In genomic region chr15:100113351-100114075, GRCh38 we compare ENCODE assay signal across 12 cellular contexts.
DNase-seq lines count a peak whose midpoint lies in the region; ATAC-seq and TF ChIP-seq lines count a peak whose summit lies in the region.
"Had no signal": no experiment of that assay in that cellular context is flagged by ENCODE, and none has a peak within 500 bp of the region (broad histone marks: within the 10 kb centered on the region; RNA-seq: fewer than 3 reads in every experiment).

No MANE protein-coding gene starts in this region.

- DNase-seq in Right ventricle myocardium superior: peak; percentile 67
- DNase-seq in nucleus accumbens (lab: John Stamatoyannopoulos, UW): peak in 40 of 56 donors; percentile 5 to 77 (median 31)
- DNase-seq in transverse colon: no peak
- no peak for DNase-seq in NCI-H2029 (lab: John Stamatoyannopoulos, UW)
- DNase-seq: activated CD4-positive, alpha-beta T cell treated with anti-CD3 and anti-CD28 coated beads, Interleukin-2, amount 50 U/mL, for 48 hours; Caco-2; effector memory CD8-positive, alpha-beta T cell; H7; NCI-H2029 treated with DMSO at 0.1 percent for 48 hours had no signal

- no peaks in the 10 kb centered on the region for H3K27me3 ChIP-seq in transverse colon

- 70% methylated on average over 16 of the region's 16 CpGs; no CpG with 5 or more reads in 1 of the 2 donors for WGBS in transverse colon (ENCODE audit: low coverage in 1 of 2), 2 donors

- H3K27ac ChIP-seq in angular gyrus (ENCODE audit: low read depth, low read length): peak overlapping the region; percentile 63
- peak overlapping the region; percentile 39 to 74 (median 50) for H3K27ac ChIP-seq in transverse colon

- no peaks in the 10 kb centered on the region for H3K9me3 ChIP-seq in transverse colon
- H3K9me3 ChIP-seq: Caco-2 had no signal

- TF ChIP-seq CTCF in transverse colon (IDR thresholded peaks at IDR 0.05): no peak

- TF ChIP-seq EP300 in transverse colon (IDR thresholded peaks at IDR 0.05; ENCODE audit: low read depth): no peak

- intact Hi-C loops in Right ventricle myocardium superior (cut with DNase I) (loop anchor here (10.0 kb wide), 1 partner anchor 221 kb away; no protein-coding TSS in a partner anchor), transverse colon (cut with DNase I; ENCODE audit: low total_unique reads) (no loop called here)

- in situ Hi-C loops in transverse colon (cut with MboI; ENCODE audit: low pct_ligation_motif_present in 1 of 4, low pct_unique_long_range_greater_than_20kb in 1 of 4, low sequenced_read_pairs in 3 of 4): no loop called here

- peaks cover 5 to 32% (median 13%) of the 10 kb centered on the region in 4 donors for H3K4me1 ChIP-seq in transverse colon
- H3K4me1 ChIP-seq: Caco-2 had no signal

- ATAC-seq in Right ventricle myocardium superior (ENCODE audit: poor library complexity): peak; percentile 36
- no peak for ATAC-seq in GM19467 (IDR thresholded peaks at IDR 0.05; ENCODE audit: unreplicated experiment)
- no peak for ATAC-seq in GM19023 (IDR thresholded peaks at IDR 0.05; ENCODE audit: unreplicated experiment)
- ATAC-seq: effector memory CD8-positive, alpha-beta T cell had no signal

- H3K4me3 ChIP-seq in transverse colon: no peak overlapping the region

- H3K36me3 ChIP-seq in transverse colon: no peaks in the 10 kb centered on the region

- no peak for TF ChIP-seq POLR2A in transverse colon (IDR thresholded peaks at IDR 0.05)

Comparison
In these comparisons a context has a peak if more than half of its experiments do, and no peak if none do; other contexts are left out.
1. DNase-seq: peak in Right ventricle myocardium superior (single experiment) and nucleus accumbens (40 of 56); none in transverse colon (single experiment) and NCI-H2029 (single experiment).